Comparison of ENCODE assay signal across 8 cellular contexts in the genomic region with DNA sequence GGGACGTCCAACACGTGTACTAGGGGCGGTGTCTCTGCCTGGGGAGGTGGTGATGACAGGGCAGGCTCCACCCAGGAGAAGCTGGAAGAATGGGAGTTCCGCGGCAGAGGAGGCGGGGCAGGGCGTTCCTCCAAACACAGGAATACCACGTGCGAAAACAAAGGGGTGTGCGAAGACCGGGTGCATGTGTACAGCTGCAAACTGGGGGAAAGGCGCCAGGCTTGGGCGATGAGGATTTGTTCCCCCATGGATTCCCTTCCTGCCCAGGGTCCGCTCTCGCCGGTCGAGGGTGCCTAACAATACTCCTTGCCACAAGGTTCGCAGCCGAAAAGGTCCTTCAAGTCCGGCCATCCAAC.
DNase-seq lines count a peak whose midpoint lies in the region; ATAC-seq, FAIRE-seq and TF ChIP-seq lines count a peak whose summit lies in the region.

No MANE protein-coding gene starts in this region.

- peak overlapping the region; percentile 67 to 68 for H3K27ac ChIP-seq in tibial artery

- intact Hi-C loops in tibial artery (cut with DNase I; ENCODE audit: low total_unique reads): loop anchor here (5.0 to 10.0 kb wide), 2 partner anchors 114 to 217 kb away; a partner anchor contains a TSS

- H3K9me3 ChIP-seq in tibial artery: no peaks in the 10 kb centered on the region

- H3K4me1 ChIP-seq in tibial artery: peaks cover 0 to 16% (median 5%) of the 10 kb centered on the region in 4 donors

- H3K27me3 ChIP-seq in tibial artery: no peaks in the 10 kb centered on the region

- peak; percentile 10 for ATAC-seq in GM21423 (IDR thresholded peaks at IDR 0.05; ENCODE audit: unreplicated experiment)

- TF ChIP-seq CTCF in tibial artery (IDR thresholded peaks at IDR 0.05): no peak

- peak overlapping the region; percentile 88 to 96 for H3K4me3 ChIP-seq in tibial artery

- no peak for FAIRE-seq in RCC 7860 (lab: Jason Lieb, UNC)

- DNase-seq in C1 segment of cervical spinal cord (lab: John Stamatoyannopoulos, UW) (peak in 8 of 14 donors; percentile 46 to 81 (median 70)), KG1 (lab: John Stamatoyannopoulos, UW) (peak; percentile 75), RCC 7860 (ENCODE audit: low spot score) (peak; percentile 57), germinal center (ENCODE audit: low spot score) (peak; percentile 32), nucleus accumbens (lab: John Stamatoyannopoulos, UW) (peak in 36 of 56 donors; percentile 11 to 82 (median 60)), tibial artery (peak; percentile 88 to 93)
- DNase-seq in activated naive CD4-positive, alpha-beta T cell treated with Interleukin-2 at 50 U/mL for 16 hours: peak; percentile 55

- H3K36me3 ChIP-seq in tibial artery: peaks cover 0 to 9% (median 5%) of the 10 kb centered on the region in 3 donors

Comparison
In these comparisons a context has a peak if more than half of its experiments do, and no peak if none do; other contexts are left out.
1. Peak in every context shown above with its lines: DNase-seq, ATAC-seq, H3K4me3 ChIP-seq and H3K27ac ChIP-seq.
2. DNase-seq: peak in every context shown above with its lines; median percentile 90 in tibial artery; 75 in KG1; 70 in C1 segment of cervical spinal cord; 60 in nucleus accumbens; 57 in RCC 7860; 55 in activated naive CD4-positive, alpha-beta T cell treated with Interleukin-2 at 50 U/mL for 16 hours; 32 in germinal center.